16 cellular contexts compared by ENCODE assay signal in the genomic region with DNA sequence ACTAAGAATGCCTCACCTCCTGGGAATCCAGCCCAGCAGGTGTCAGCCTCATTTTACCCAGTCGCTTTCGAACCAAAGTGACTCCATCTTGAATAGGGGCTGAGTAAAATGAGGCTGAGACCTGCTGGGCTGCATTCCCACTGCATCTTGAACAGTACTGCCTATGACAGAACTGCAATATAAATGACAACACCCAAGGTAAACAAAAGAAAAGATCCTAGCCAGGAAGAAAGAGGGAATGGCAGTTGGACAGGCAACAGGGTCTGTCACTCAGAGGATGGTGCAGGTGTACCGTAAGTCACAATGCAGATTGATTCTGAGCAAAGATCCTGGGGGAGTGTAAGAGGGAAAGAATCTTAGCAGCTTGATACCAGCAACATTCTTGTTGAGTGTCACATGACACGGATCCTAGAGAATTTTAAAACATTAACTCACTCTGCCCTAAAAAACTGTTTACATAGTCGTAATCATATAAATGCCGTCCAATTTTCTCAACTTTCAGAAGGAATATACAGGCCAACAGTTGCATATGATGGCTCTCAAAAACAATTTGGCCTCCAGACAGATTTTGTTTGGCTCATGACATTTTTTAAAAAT. TPM values are rescaled to one million over a fixed set of nuclear protein-coding genes. Genes with fewer than 3 reads are reported as not detected.
DNase-seq lines count a peak whose midpoint lies in the region; ATAC-seq and TF ChIP-seq lines count a peak whose summit lies in the region.
"Had no signal": no experiment of that assay in that cellular context is flagged by ENCODE, and none has a peak within 500 bp of the region (broad histone marks: within the 10 kb centered on the region; RNA-seq: fewer than 3 reads in every experiment).

No MANE protein-coding gene starts in this region.

- in situ Hi-C loops in IMR-90 (cut with MboI; ENCODE audit: low sequenced_read_pairs) = no loop called here

- H2AK5ac ChIP-seq in IMR-90 (ENCODE audit: low read depth, low read length) (peak overlapping the region; percentile 16; the same call in 1 of the 2 replicates), mesenchymal stem cell (ENCODE audit: low read length, severe bottlenecking) (no peak overlapping the region)

- H4K5ac ChIP-seq in IMR-90 (ENCODE audit: low read depth, low read length) = no peak overlapping the region

- no CpG with 5 or more reads among the region's 6 CpGs for WGBS in IMR-90 (ENCODE audit: extremely low coverage in 2 of 2, insufficient read length in 1 of 2), 2 experiments
- 35% methylated on average over 4 of the region's 6 CpGs for WGBS in mesenchymal stem cell

- CTCF ChIA-PET in IMR-90 (lab: Yijun Ruan, JAX) = no interaction called here

- dilution Hi-C loops in IMR-90 (cut with HindIII; ENCODE audit: low sequenced_read_pairs, unreplicated experiment) = no loop called here

- no peak overlapping the region for H3K4me3 ChIP-seq in ACC112 (ENCODE audit: low read depth, low read length)
- no peak overlapping the region for H3K4me3 ChIP-seq in IMR-90 (ENCODE audit: insufficient read depth, low read depth, low read length)
- peak overlapping the region in 1 of 2 experiments; percentile 7 for H3K4me3 ChIP-seq in mesenchymal stem cell (ENCODE audit: insufficient read depth in 1 of 2, low read depth in 1 of 2, low read length in 2 of 2)

- no peaks in the 10 kb centered on the region for H3K9me3 ChIP-seq in IMR-90 (ENCODE audit: control insufficient read depth, insufficient read depth, low read length)
- no peaks in the 10 kb centered on the region for H3K9me3 ChIP-seq in mesenchymal stem cell (ENCODE audit: control insufficient read depth, low read length)
- H3K9me3 ChIP-seq: BE2C had no signal

- no peak overlapping the region for H2BK12ac ChIP-seq in mesenchymal stem cell (ENCODE audit: low read length in 2 of 2)

- peak overlapping the region; percentile 62 for H4K91ac ChIP-seq in IMR-90 (ENCODE audit: insufficient read depth, low read depth, low read length)
- no peak overlapping the region for H4K91ac ChIP-seq in mesenchymal stem cell (ENCODE audit: low read length)

- H3K27me3 ChIP-seq in ACC112 (ENCODE audit: insufficient read depth, low read length) (no peaks in the 10 kb centered on the region; the same call in 1 of the 2 replicates), IMR-90 (ENCODE audit: control insufficient read depth, insufficient read depth, low read length) (no peaks in the 10 kb centered on the region), mesenchymal stem cell (ENCODE audit: control insufficient read depth in 1 of 2, insufficient read depth in 1 of 2, low read length in 2 of 2) (no peaks in the 10 kb centered on the region)
- H3K27me3 ChIP-seq: BE2C had no signal

- peak overlapping the region; percentile 14 for H2BK5ac ChIP-seq in IMR-90 (ENCODE audit: low read depth, low read length, poor library complexity, severe bottlenecking)
- no peak overlapping the region for H2BK5ac ChIP-seq in mesenchymal stem cell (ENCODE audit: low read depth, low read length, poor library complexity, severe bottlenecking)

- peak overlapping the region in 1 of 2 experiments; percentile 41; a peak in 2 of 4 replicates for H4K8ac ChIP-seq in IMR-90 (ENCODE audit: low read depth in 2 of 2, low read length in 2 of 2)
- H4K8ac ChIP-seq in mesenchymal stem cell (ENCODE audit: low read length) = no peak overlapping the region

- BruUV-seq in IMR-90 (replicated peaks; lab: Mats Ljungman, UMichigan) = no TSS peak

- no peak for TF ChIP-seq CTCF in IMR-90 (conservative IDR thresholded peaks at IDR 0.05; ENCODE audit: low read depth, low read length)

- H3K4ac ChIP-seq in IMR-90 (ENCODE audit: low read depth, low read length) (peak overlapping the region; percentile 84), mesenchymal stem cell (ENCODE audit: low read depth in 1 of 2, low read length in 2 of 2) (no peak overlapping the region)

- intact Hi-C loops in IMR-90 (cut with micrococcal nuclease) = no loop called here

- H3K79me1 ChIP-seq in IMR-90 (ENCODE audit: low read depth in 1 of 2, low read length in 2 of 2) (no peaks in the 10 kb centered on the region), mesenchymal stem cell (replicated peaks; ENCODE audit: low read length, poor library complexity, severe bottlenecking) (no peaks in the 10 kb centered on the region)

- no peak overlapping the region for H2AK9ac ChIP-seq in IMR-90 (replicated peaks; ENCODE audit: low read depth, low read length, poor library complexity)

- H3K36me3 ChIP-seq in ACC112 (ENCODE audit: insufficient read depth, low read length) (no peaks in the 10 kb centered on the region), IMR-90 (ENCODE audit: control insufficient read depth, insufficient read depth, low read length) (no peaks in the 10 kb centered on the region), mesenchymal stem cell (ENCODE audit: control insufficient read depth in 1 of 2, insufficient read depth in 2 of 2, low read depth in 1 of 2, low read length in 2 of 2) (no peaks in the 10 kb centered on the region)
- H3K36me3 ChIP-seq: BE2C had no signal

- H3K14ac ChIP-seq in IMR-90 (replicated peaks; ENCODE audit: low read depth, low read length) = peak overlapping the region; percentile 78
- peak overlapping the region in 1 of 2 experiments; percentile 23 for H3K14ac ChIP-seq in mesenchymal stem cell (ENCODE audit: low read length in 2 of 2)

- H3K4me2 ChIP-seq in IMR-90 (ENCODE audit: low read depth, low read length) = peak overlapping the region; percentile 50
- no peak overlapping the region for H3K4me2 ChIP-seq in mesenchymal stem cell (ENCODE audit: low read length, poor library complexity, severe bottlenecking)

- no peak overlapping the region for H3K9ac ChIP-seq in IMR-90 (ENCODE audit: low read depth, low read length)
- no peak overlapping the region for H3K9ac ChIP-seq in mesenchymal stem cell (ENCODE audit: low read length)

- H3K18ac ChIP-seq in IMR-90 (ENCODE audit: low read depth, low read length) (no peak overlapping the region; the same call in 1 of the 2 replicates), mesenchymal stem cell (ENCODE audit: low read depth in 1 of 2, low read length in 2 of 2) (no peak overlapping the region)

- H2AFZ ChIP-seq in ACC112 (ENCODE audit: low read length, unreplicated experiment) = peak overlapping the region; percentile 29
- peak overlapping the region; percentile 69 for H2AFZ ChIP-seq in IMR-90 (replicated peaks; ENCODE audit: low read length, poor library complexity)
- no peak overlapping the region for H2AFZ ChIP-seq in mesenchymal stem cell (ENCODE audit: low read depth, low read length)

- H2BK120ac ChIP-seq in IMR-90 (ENCODE audit: low read depth, low read length) (peak overlapping the region; percentile 95), mesenchymal stem cell (ENCODE audit: low read depth, low read length) (no peak overlapping the region)

- H3K27ac ChIP-seq in ACC112 (ENCODE audit: low read depth, low read length) (no peak overlapping the region), IMR-90 (ENCODE audit: insufficient read depth, low read length) (peak overlapping the region; percentile 35; the same call in 1 of the 2 replicates), epithelial cell of prostate (peak overlapping the region; percentile 4), mesenchymal stem cell (ENCODE audit: low read length, poor library complexity, severe bottlenecking) (no peak overlapping the region)

- DNase-seq in IMR-90 (peak; percentile 80), epithelial cell of prostate (ENCODE audit: low read depth, low spot score) (peak; percentile 5), mesenchymal stem cell (peak; percentile 20), NCI-H526 treated with DMSO at 0.1 percent for 48 hours (lab: John Stamatoyannopoulos, UW) (no peak), HuH-7.5 (ENCODE audit: low spot score) (no peak), NCI-H1694 treated with DMSO at 0.1 percent for 48 hours (lab: John Stamatoyannopoulos, UW) (no peak)
- DNase-seq: activated CD8-positive, alpha-beta T cell treated with anti-CD3 and anti-CD28 coated beads for 36 hours; activated naive CD4-positive, alpha-beta T cell treated with Interleukin-2 at 50 U/mL for 16 hours; BE2C; H9; NCI-H524 treated with DMSO at 0.1 percent for 48 hours; T1000 had no signal

- no peak overlapping the region for H3K56ac ChIP-seq in IMR-90 (ENCODE audit: extremely low read depth, insufficient read depth, low read length)

- no peak for TF ChIP-seq POLR2A in IMR-90 (IDR thresholded peaks at IDR 0.05; ENCODE audit: low read depth, low read length)

- peak overlapping the region; percentile 87 for H2BK20ac ChIP-seq in IMR-90 (ENCODE audit: low read depth, low read length)

- no peaks in the 10 kb centered on the region; the same call in 1 of the 2 replicates for H4K20me1 ChIP-seq in IMR-90 (ENCODE audit: insufficient read depth, low read length)

- POLR2A ChIA-PET in IMR-90 (lab: Charles Lee; ENCODE audit: unreplicated experiment) = no interaction called here

- ATAC-seq in IMR-90 (ENCODE audit: low read depth) (peak; percentile 89), HG02642 (IDR thresholded peaks at IDR 0.05; ENCODE audit: poor library complexity, unreplicated experiment) (no peak)
- ATAC-seq: activated CD8-positive, alpha-beta T cell treated with anti-CD3 and anti-CD28 coated beads for 36 hours; left lobe of liver had no signal

- H3K23ac ChIP-seq in IMR-90 (ENCODE audit: low read depth, low read length) (no peak overlapping the region), mesenchymal stem cell (ENCODE audit: low read length in 2 of 2) (no peak overlapping the region)

- H2BK15ac ChIP-seq in IMR-90 (ENCODE audit: low read depth, low read length) (peak overlapping the region; percentile 33; the same call in 2 of the 3 replicates), mesenchymal stem cell (ENCODE audit: low read depth, poor library complexity, severe bottlenecking) (no peak overlapping the region)

- H3K79me2 ChIP-seq in ACC112 (ENCODE audit: control insufficient read depth, insufficient read depth, low read length, unreplicated experiment) = no peaks in the 10 kb centered on the region

- H3K9me1 ChIP-seq in IMR-90 (ENCODE audit: insufficient read depth, low read length) = peaks cover 10% of the 10 kb centered on the region

- no peak for TF ChIP-seq RAD21 in IMR-90 (IDR thresholded peaks at IDR 0.05; ENCODE audit: low read length)

- H3K4me1 ChIP-seq in ACC112 (ENCODE audit: control insufficient read depth, insufficient read depth, low read length, unreplicated experiment) (peaks cover 11% of the 10 kb centered on the region), IMR-90 (ENCODE audit: control insufficient read depth, insufficient read depth, low read length) (peaks cover 14% of the 10 kb centered on the region), mesenchymal stem cell (ENCODE audit: control insufficient read depth, insufficient read depth, low read depth, low read length) (peaks cover 10% of the 10 kb centered on the region)
- H3K4me1 ChIP-seq: BE2C had no signal

RNA-seq across cellular contexts. Expression of gene FAM107B, which starts 4.5 kb away (rescaled TPM):
- 27.1 and 46.4 TPM in 2 replicates for total RNA-seq in IMR-90 (2012; rRNA removed)
- 19.1 and 26.4 TPM in 2 replicates for polyA plus RNA-seq in IMR-90 (2012; rRNA removed)
- polyA plus RNA-seq in IMR-90 (2012; cell fraction: cytosol; rRNA removed) = 3.5 and 6.9 TPM in 2 replicates
- 3.2 and 19.8 TPM in 2 replicates for polyA plus RNA-seq in IMR-90 (2012; cell fraction: nucleus; rRNA removed; ENCODE audit: low replicate concordance)
- polyA plus RNA-seq in mesenchymal stem cell (2013, experiment 1 of 2) = 12.2 TPM
- 12.0 TPM for polyA plus RNA-seq in mesenchymal stem cell (2013, experiment 2 of 2)

RNA-seq across cellular contexts. Expression of gene CDNF, which starts 58.7 kb away (rescaled TPM):
- total RNA-seq in IMR-90 (2012; rRNA removed) = 0.72 and 0.83 TPM in 2 replicates
- polyA plus RNA-seq in IMR-90 (2012; rRNA removed) = 1.1 and 1.3 TPM in 2 replicates
- 0.54 and 1.3 TPM in 2 replicates for polyA plus RNA-seq in IMR-90 (2012; cell fraction: cytosol; rRNA removed)
- polyA plus RNA-seq in IMR-90 (2012; cell fraction: nucleus; rRNA removed; ENCODE audit: low replicate concordance) = 0.44 and 2.9 TPM in 2 replicates
- 0.99 TPM for polyA plus RNA-seq in mesenchymal stem cell (2013, experiment 1 of 2)
- polyA plus RNA-seq in mesenchymal stem cell (2013, experiment 2 of 2) = 0.89 TPM
- total RNA-seq: cerebellum had no signal

RNA-seq across cellular contexts. Expression of gene HSPA14, which starts 59.0 kb away (rescaled TPM):
- 11.8 and 15.6 TPM in 2 replicates for total RNA-seq in IMR-90 (2012; rRNA removed)
- polyA plus RNA-seq in IMR-90 (2012; rRNA removed) = 8.7 and 10.3 TPM in 2 replicates
- polyA plus RNA-seq in IMR-90 (2012; cell fraction: cytosol; rRNA removed) = 2.3 and 3.8 TPM in 2 replicates
- 2.2 and 12.8 TPM in 2 replicates for polyA plus RNA-seq in IMR-90 (2012; cell fraction: nucleus; rRNA removed; ENCODE audit: low replicate concordance)
- 11.4 TPM for polyA plus RNA-seq in mesenchymal stem cell (2013, experiment 1 of 2)
- polyA plus RNA-seq in mesenchymal stem cell (2013, experiment 2 of 2) = 11.7 TPM

RNA-seq across cellular contexts. Expression of gene MSANTD7, which starts 59.0 kb away (rescaled TPM):
- 16.0 and 17.2 TPM in 2 replicates for total RNA-seq in IMR-90 (2012; rRNA removed)
- polyA plus RNA-seq in IMR-90 (2012; rRNA removed) = 4.2 and 4.7 TPM in 2 replicates
- 1.5 and 2.0 TPM in 2 replicates for polyA plus RNA-seq in IMR-90 (2012; cell fraction: cytosol; rRNA removed)
- polyA plus RNA-seq in IMR-90 (2012; cell fraction: nucleus; rRNA removed; ENCODE audit: low replicate concordance) = 3.0 and 8.7 TPM in 2 replicates
- polyA plus RNA-seq in mesenchymal stem cell (2013, experiment 1 of 2) = 9.5 TPM
- polyA plus RNA-seq in mesenchymal stem cell (2013, experiment 2 of 2) = 9.3 TPM

Comparison
In these comparisons a context has a peak if more than half of its experiments do, and no peak if none do; other contexts are left out.
1. H3K27ac ChIP-seq: peak in IMR-90 (single experiment) and epithelial cell of prostate (single experiment); none in ACC112 (single experiment) and mesenchymal stem cell (single experiment).
2. DNase-seq: peak in IMR-90 (single experiment), epithelial cell of prostate (single experiment) and mesenchymal stem cell (single experiment); none in NCI-H526 treated with DMSO at 0.1 percent for 48 hours (single experiment), HuH-7.5 (single experiment) and NCI-H1694 treated with DMSO at 0.1 percent for 48 hours (single experiment).